8 cellular contexts compared by ENCODE assay signal in genomic region chr6:137873273-137873762, GRCh38. TPM values are rescaled to one million over a fixed set of nuclear protein-coding genes. Genes with fewer than 3 reads are reported as not detected.
DNase-seq lines count a peak whose midpoint lies in the region; ATAC-seq and TF ChIP-seq lines count a peak whose summit lies in the region.

No MANE protein-coding gene starts in this region.

- no peak for DNase-seq in RWPE2 (ENCODE audit: low spot score)
- DNase-seq in brain microvascular endothelial cell = peak; percentile 93
- peak; percentile 83 for DNase-seq in mucosa of gallbladder (ENCODE audit: low spot score)
- DNase-seq in NCI-H2029 treated with DMSO at 0.1 percent for 48 hours (lab: John Stamatoyannopoulos, UW) = no peak
- no peak for DNase-seq in foreskin melanocyte

- peaks cover 42% of the 10 kb centered on the region for H3K4me1 ChIP-seq in RWPE2 (ENCODE audit: insufficient read depth, poor library complexity, severe bottlenecking)
- H3K4me1 ChIP-seq in stomach smooth muscle (ENCODE audit: control insufficient read depth, insufficient read depth, low read length) = peaks cover 4% of the 10 kb centered on the region

- H3K4me3 ChIP-seq in GM08714 (ENCODE audit: low read length) = peak overlapping the region; percentile 86
- no peak overlapping the region for H3K4me3 ChIP-seq in RWPE2 (ENCODE audit: severe bottlenecking)
- H3K4me3 ChIP-seq in brain microvascular endothelial cell (ENCODE audit: low read depth, low read length) = no peak overlapping the region
- peak overlapping the region; percentile 37 to 52 for H3K4me3 ChIP-seq in stomach smooth muscle (ENCODE audit: low read length in 2 of 2)

- H3K36me3 ChIP-seq in RWPE2 (ENCODE audit: low read depth) (peaks cover 84% of the 10 kb centered on the region), brain microvascular endothelial cell (replicated peaks) (peaks cover 37% of the 10 kb centered on the region), stomach smooth muscle (ENCODE audit: control insufficient read depth in 2 of 2, insufficient read depth in 2 of 2, low read length in 2 of 2) (peaks cover 34% of the 10 kb centered on the region in 2 donors)

- TF ChIP-seq CTCF in RWPE2 (IDR thresholded peaks at IDR 0.05; ENCODE audit: poor library complexity, severe bottlenecking) (no peak), brain microvascular endothelial cell (IDR thresholded peaks at IDR 0.05; ENCODE audit: low read depth, low read length, missing control alignments) (no peak)

- in situ Hi-C loops in brain microvascular endothelial cell (cut with HindIII; ENCODE audit: low pct_ligation_motif_present, low sequenced_read_pairs) = no loop called here

- H3K27ac ChIP-seq in RWPE2 (ENCODE audit: poor library complexity, severe bottlenecking) (peak overlapping the region; percentile 47), brain microvascular endothelial cell (peak overlapping the region; percentile 70), stomach smooth muscle (ENCODE audit: low read length) (no peak overlapping the region)

- H3K27me3 ChIP-seq in RWPE2 (ENCODE audit: insufficient read depth, poor library complexity, severe bottlenecking) (no peaks in the 10 kb centered on the region), brain microvascular endothelial cell (replicated peaks) (no peaks in the 10 kb centered on the region), stomach smooth muscle (ENCODE audit: control insufficient read depth in 1 of 2, insufficient read depth in 2 of 2, low read length in 2 of 2) (no peaks in the 10 kb centered on the region)

- H3K9me3 ChIP-seq in RWPE2 (ENCODE audit: severe bottlenecking) (no peaks in the 10 kb centered on the region), stomach smooth muscle (ENCODE audit: control insufficient read depth in 2 of 2, low read length in 2 of 2) (no peaks in the 10 kb centered on the region)

- ATAC-seq in HG02610 (IDR thresholded peaks at IDR 0.05; ENCODE audit: unreplicated experiment) (peak; percentile 55), RWPE2 (ENCODE audit: low read depth) (peak; percentile 55)

- H3K9ac ChIP-seq in stomach smooth muscle (ENCODE audit: low read length in 2 of 2) = no peak overlapping the region

RNA-seq across cellular contexts. Expression of gene TNFAIP3, which starts 6.3 kb away (rescaled TPM):
- total RNA-seq in mucosa of gallbladder = 33.8 TPM

Comparison
In these comparisons a context has a peak if more than half of its experiments do, and no peak if none do; other contexts are left out.
1. H3K4me3 ChIP-seq: peak in GM08714 (single experiment) and stomach smooth muscle (2 of 2); none in RWPE2 (single experiment) and brain microvascular endothelial cell (single experiment).
2. DNase-seq: peak in brain microvascular endothelial cell (single experiment) and mucosa of gallbladder (single experiment); none in RWPE2 (single experiment), NCI-H2029 treated with DMSO at 0.1 percent for 48 hours (single experiment) and foreskin melanocyte (single experiment).